Comparison of ENCODE assay signal across 21 cellular contexts in genomic region chr6:45160305-45160704, GRCh38.
"Had no signal": no experiment of that assay in that cellular context is flagged by ENCODE, and none has a peak within 500 bp of the region (broad histone marks: within the 10 kb centered on the region; RNA-seq: fewer than 3 reads in every experiment).

No MANE protein-coding gene starts in this region.

- H3K27me3 ChIP-seq: SJSA1 had no signal

- FAIRE-seq: RCC 7860 had no signal

- H3K9me3 ChIP-seq: SJSA1 had no signal

- H3K4me3 ChIP-seq: SJSA1, SK-N-MC had no signal

- H3K4me1 ChIP-seq: SJSA1 had no signal

- H3K27ac ChIP-seq: SJSA1, SK-N-MC had no signal

- H3K36me3 ChIP-seq: SJSA1 had no signal

- DNase-seq: Karpas-422, KG1, MM.1S, NCI-H1092 treated with DMSO at 0.1 percent for 48 hours, NCI-H1436, NCI-H187, NCI-H2029, NCI-H2081 treated with DMSO at 0.1 percent for 48 hours, NCI-H2171, NCI-H226, NCI-H446, NCI-H510A, NCI-H524 treated with DMSO at 0.1 percent for 48 hours, NCI-H69, NCI-H774, Right ventricle myocardium superior, RPMI8226, SIG-M5 had no signal
